In the genomic region with DNA sequence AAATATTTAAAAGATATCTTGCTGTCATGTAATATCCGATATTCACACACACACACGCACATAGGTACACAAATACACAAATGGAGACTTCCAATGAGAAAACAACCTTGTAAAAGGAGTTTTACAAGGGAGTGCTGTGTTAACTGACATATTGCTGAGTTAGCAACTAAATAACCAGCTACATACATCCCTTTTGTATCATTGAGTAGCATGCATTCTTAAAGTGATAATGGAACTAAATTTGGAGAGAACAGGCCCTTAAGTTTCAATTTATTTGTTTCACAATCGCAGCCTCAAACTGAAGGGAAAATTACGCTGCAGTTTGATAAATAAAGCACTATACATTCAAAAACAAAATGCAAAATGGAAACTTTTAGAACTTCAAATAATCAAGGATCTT, we compare ENCODE assay signal across 18 cellular contexts.
DNase-seq lines count a peak whose midpoint lies in the region; ATAC-seq and TF ChIP-seq lines count a peak whose summit lies in the region.
"Had no signal": no experiment of that assay in that cellular context is flagged by ENCODE, and none has a peak within 500 bp of the region (broad histone marks: within the 10 kb centered on the region; RNA-seq: fewer than 3 reads in every experiment).

No MANE protein-coding gene starts in this region.

- H3K9me2 ChIP-seq in OCI-LY7 (ENCODE audit: insufficient read depth, low read length) = no peaks in the 10 kb centered on the region

- H3K9me3 ChIP-seq in OCI-LY7 (ENCODE audit: low read length) = no peaks in the 10 kb centered on the region
- H3K9me3 ChIP-seq: adrenal gland, gastrocnemius medialis, neutrophil had no signal

- no peak overlapping the region for H2AFZ ChIP-seq in OCI-LY7 (ENCODE audit: low read length)

- intact Hi-C loops in OCI-LY7 (cut with micrococcal nuclease; ENCODE audit: unreplicated experiment) = no loop called here
- intact Hi-C loops in left cardiac atrium (cut with DNase I) = no loop called here

- H3K27me3 Mint-ChIP-seq in chondrocyte (ENCODE audit: low read depth) (no peaks in the 10 kb centered on the region), osteocyte (ENCODE audit: unreplicated experiment) (no peaks in the 10 kb centered on the region)
- H3K27me3 Mint-ChIP-seq in activated T-cell treated with anti-CD3 and anti-CD28 coated beads, Interleukin-2, amount 50 U/mL, for 4 hours (ENCODE audit: low read depth) = peaks cover 12% of the 10 kb centered on the region

- POLR2A ChIA-PET in OCI-LY7 (lab: Charles Lee) = interaction anchor here (0.5 to 0.6 kb wide), 2 partner anchors 933 to 951 kb away, joined by 3 to 4 read pairs; no protein-coding TSS in a partner anchor

- no peaks in the 10 kb centered on the region for H3K79me2 ChIP-seq in OCI-LY7 (ENCODE audit: insufficient read depth, low read depth, low read length)

- TF ChIP-seq CTCF in HL-60 (IDR thresholded peaks at IDR 0.05; ENCODE audit: insufficient read depth, low read length) (no peak), chondrocyte (IDR thresholded peaks at IDR 0.05) (no peak), osteocyte (IDR thresholded peaks at IDR 0.05) (no peak), OCI-LY7 (conservative IDR thresholded peaks at IDR 0.05; ENCODE audit: low read length) (no peak)

- no TSS peak for BruUV-seq in OCI-LY7 (replicated peaks; lab: Mats Ljungman, UMichigan)

- H3K4me2 ChIP-seq in OCI-LY7 (ENCODE audit: low read length) = no peak overlapping the region

- H3K36me3 Mint-ChIP-seq in chondrocyte (ENCODE audit: low read depth) (peaks cover 2% of the 10 kb centered on the region), osteocyte (ENCODE audit: unreplicated experiment) (peaks cover 2% of the 10 kb centered on the region)
- H3K36me3 Mint-ChIP-seq in activated T-cell treated with anti-CD3 and anti-CD28 coated beads, Interleukin-2, amount 50 U/mL, for 4 hours (ENCODE audit: insufficient read depth) = no peaks in the 10 kb centered on the region

- H3K9me3 Mint-ChIP-seq in chondrocyte (ENCODE audit: low read depth) (no peaks in the 10 kb centered on the region), osteocyte (ENCODE audit: unreplicated experiment) (no peaks in the 10 kb centered on the region)
- no peaks in the 10 kb centered on the region for H3K9me3 Mint-ChIP-seq in activated T-cell treated with anti-CD3 and anti-CD28 coated beads, Interleukin-2, amount 50 U/mL, for 4 hours

- H3K4me3 ChIP-seq in HL-60 (replicated peaks; ENCODE audit: insufficient read depth, low read length) (no peak overlapping the region), OCI-LY7 (ENCODE audit: low read depth, low read length, poor library complexity, severe bottlenecking) (no peak overlapping the region)
- H3K4me3 ChIP-seq: adrenal gland, gastrocnemius medialis had no signal

- no peaks in the 10 kb centered on the region for H3K4me1 ChIP-seq in OCI-LY7 (ENCODE audit: insufficient read depth, low read length, poor library complexity, severe bottlenecking)
- H3K4me1 ChIP-seq: adrenal gland had no signal

- no peaks in the 10 kb centered on the region for H3K36me3 ChIP-seq in OCI-LY7 (ENCODE audit: insufficient read depth, low read length)
- H3K36me3 ChIP-seq: adrenal gland, gastrocnemius medialis, neutrophil had no signal

- H3K27ac Mint-ChIP-seq in chondrocyte (ENCODE audit: unreplicated experiment) (peak overlapping the region; percentile 4), osteocyte (ENCODE audit: unreplicated experiment) (peak overlapping the region; percentile 25)
- H3K27ac Mint-ChIP-seq: activated CD4-positive, alpha-beta T cell treated with anti-CD3 and anti-CD28 coated beads for 36 hours had no signal

- no peak for ATAC-seq in activated T-cell treated with anti-CD3 and anti-CD28 coated beads, Interleukin-2, amount 50 U/mL, for 4 hours
- ATAC-seq in left cardiac atrium = no peak
- ATAC-seq: gastrocnemius medialis had no signal

- H4K20me1 ChIP-seq in OCI-LY7 (ENCODE audit: insufficient read depth, low read length) = no peaks in the 10 kb centered on the region

- H3K4me3 Mint-ChIP-seq in chondrocyte (ENCODE audit: unreplicated experiment) = no peak overlapping the region
- no peak overlapping the region for H3K4me3 Mint-ChIP-seq in osteocyte (ENCODE audit: unreplicated experiment)
- H3K4me3 Mint-ChIP-seq in activated T-cell treated with anti-CD3 and anti-CD28 coated beads, Interleukin-2, amount 50 U/mL, for 4 hours = no peak overlapping the region
- H3K4me3 Mint-ChIP-seq: activated CD4-positive, alpha-beta T cell treated with anti-CD3 and anti-CD28 coated beads for 36 hours had no signal

- DNase-seq in NOMO-1 treated with DMSO at 0.1 percent for 48 hours (lab: John Stamatoyannopoulos, UW; ENCODE audit: unreplicated experiment) = peak; percentile 16
- no peak for DNase-seq in NOMO-1 treated with dmso at 0.1 percent for 144 hours (lab: John Stamatoyannopoulos, UW; ENCODE audit: unreplicated experiment)
- no peak for DNase-seq in HL-60 (ENCODE audit: low read depth in 1 of 2, low spot score in 1 of 2)
- DNase-seq in chondrocyte (ENCODE audit: low spot score) = no peak
- DNase-seq in osteocyte (ENCODE audit: extremely low spot score, unreplicated experiment) = no peak
- DNase-seq in activated T-cell treated with anti-CD3 and anti-CD28 coated beads, Interleukin-2, amount 50 U/mL, for 4 hours = no peak
- no peak for DNase-seq in OCI-LY7 (ENCODE audit: low spot score)
- DNase-seq in left cardiac atrium = no peak
- DNase-seq: 8988T; activated T-cell treated with anti-CD3 and anti-CD28 coated beads, Interleukin-2, amount 50 U/mL, for 48 hours; adrenal gland; DMS79; gastrocnemius medialis; NCI-H1048; NCI-H2171 treated with DMSO at 0.1 percent for 48 hours; trophoblast cell had no signal

- CTCF ChIA-PET in OCI-LY7 (lab: Charles Lee; ENCODE audit: unreplicated experiment) = no interaction called here

- no peaks in the 10 kb centered on the region for H3K27me3 ChIP-seq in HL-60 (ENCODE audit: insufficient read depth, poor library complexity, severe bottlenecking)
- H3K27me3 ChIP-seq: gastrocnemius medialis had no signal

- peak overlapping the region; percentile 57 for H3K27ac ChIP-seq in HL-60 (replicated peaks)
- no peak overlapping the region for H3K27ac ChIP-seq in OCI-LY7 (ENCODE audit: low read depth, low read length, poor library complexity, severe bottlenecking)
- H3K27ac ChIP-seq: neutrophil had no signal

- H3K4me1 Mint-ChIP-seq in chondrocyte (ENCODE audit: low read depth) = peaks cover 49% of the 10 kb centered on the region
- peaks cover 53% of the 10 kb centered on the region for H3K4me1 Mint-ChIP-seq in osteocyte (ENCODE audit: unreplicated experiment)
- H3K4me1 Mint-ChIP-seq in activated T-cell treated with anti-CD3 and anti-CD28 coated beads, Interleukin-2, amount 50 U/mL, for 4 hours (ENCODE audit: low read depth) = peaks cover 11% of the 10 kb centered on the region
